18 cellular contexts compared by ENCODE assay signal in the genomic region with DNA sequence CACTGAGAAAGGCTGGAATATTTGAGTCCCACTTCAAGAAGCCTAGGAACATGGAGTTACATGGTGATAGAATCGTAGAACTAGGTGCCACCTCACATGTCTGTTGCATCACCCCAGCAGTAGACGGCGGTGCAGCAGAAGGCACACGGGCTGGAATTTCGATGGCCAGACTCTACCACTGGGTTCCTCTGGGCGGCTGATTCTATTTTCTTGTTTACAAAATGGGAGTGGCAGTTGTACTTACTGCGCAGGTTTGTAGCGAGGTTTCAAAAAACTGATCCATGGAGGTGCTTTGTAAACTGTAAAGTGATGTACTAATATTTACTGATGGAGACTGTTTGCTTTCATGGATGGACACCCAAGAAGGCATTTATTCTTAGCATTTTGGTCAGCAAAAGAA. TPM values are rescaled to one million over a fixed set of nuclear protein-coding genes. Genes with fewer than 3 reads are reported as not detected.
DNase-seq lines count a peak whose midpoint lies in the region; ATAC-seq and TF ChIP-seq lines count a peak whose summit lies in the region.
"Had no signal": no experiment of that assay in that cellular context is flagged by ENCODE, and none has a peak within 500 bp of the region (broad histone marks: within the 10 kb centered on the region; RNA-seq: fewer than 3 reads in every experiment).

No MANE protein-coding gene starts in this region.

- peak; percentile 32 for DNase-seq in DMS 273 (lab: John Stamatoyannopoulos, UW; ENCODE audit: unreplicated experiment)
- no peak for DNase-seq in DMS 273 treated with DMSO at 0.1 percent for 48 hours (lab: John Stamatoyannopoulos, UW)
- DNase-seq in NCI-H510A (lab: John Stamatoyannopoulos, UW): peak; percentile 53
- DNase-seq in caudate nucleus (lab: John Stamatoyannopoulos, UW): no peak
- peak; percentile 8 for DNase-seq in sigmoid colon
- DNase-seq in activated naive CD4-positive, alpha-beta T cell (lab: John Stamatoyannopoulos, UW): no peak
- DNase-seq in T1000 (lab: John Stamatoyannopoulos, UW): no peak
- DNase-seq: 8988T; activated CD4-positive, alpha-beta T cell treated with anti-CD3 and anti-CD28 coated beads, Interleukin-2, amount 10 ng/mL, durations not matched to agents 7 days and 5 days; activated effector memory CD4-positive, alpha-beta T cell treated with Interleukin-2 at 50 U/mL for 16 hours; COR-L47; heart right ventricle; left lung; NCI-H2107 had no signal

- no peak for TF ChIP-seq POLR2A in sigmoid colon (IDR thresholded peaks at IDR 0.05)

- TF ChIP-seq EP300 in sigmoid colon (IDR thresholded peaks at IDR 0.05): no peak

- intact Hi-C loops in sigmoid colon (cut with DNase I): no loop called here

- H3K27me3 ChIP-seq in sigmoid colon: no peaks in the 10 kb centered on the region
- H3K27me3 ChIP-seq: heart right ventricle, left lung, tibial nerve had no signal

- no peaks in the 10 kb centered on the region for H3K36me3 ChIP-seq in sigmoid colon
- H3K36me3 ChIP-seq: heart right ventricle, left lung, tibial nerve had no signal

- no peak for ATAC-seq in GM19395 (IDR thresholded peaks at IDR 0.05; ENCODE audit: unreplicated experiment)
- ATAC-seq: heart right ventricle, left lung had no signal

- H3K4me1 ChIP-seq in sigmoid colon: peaks cover 0 to 59% (median 48%) of the 10 kb centered on the region in 4 donors

- H3K4me3 ChIP-seq in sigmoid colon: no peak overlapping the region
- H3K4me3 ChIP-seq: heart right ventricle, left lung, skin epidermis, tibial nerve had no signal

- WGBS in sigmoid colon, 2 donors: 45 to 86% methylated on average over 8 of the region's 8 CpGs

- H3K9me3 ChIP-seq in sigmoid colon: no peaks in the 10 kb centered on the region
- H3K9me3 ChIP-seq: heart right ventricle, left lung, tibial nerve had no signal

- H3K27ac ChIP-seq in caudate nucleus (ENCODE audit: low read depth, low read length) (peak overlapping the region; percentile 95), sigmoid colon (no peak overlapping the region)
- H3K27ac ChIP-seq: epithelial cell of prostate, heart right ventricle, left lung, tibial nerve had no signal

- no peak for TF ChIP-seq CTCF in sigmoid colon (IDR thresholded peaks at IDR 0.05)

RNA-seq across cellular contexts. Expression of gene WDR20, which starts 45.7 kb away (rescaled TPM):
- 10 to 100 TPM; 19.1 to 32.1 (median 27.3) TPM for total RNA-seq in sigmoid colon
- 10 to 100 TPM; 13.8 to 21.0 (median 16.4) TPM for polyA plus RNA-seq in sigmoid colon

Comparison
In these comparisons a context has a peak if more than half of its experiments do, and no peak if none do; other contexts are left out.
1. DNase-seq: peak in DMS 273 (single experiment), NCI-H510A (single experiment) and sigmoid colon (single experiment); none in DMS 273 treated with DMSO at 0.1 percent for 48 hours (single experiment), caudate nucleus (0 of 61), activated naive CD4-positive, alpha-beta T cell (0 of 4) and T1000 (single experiment).